8 cellular contexts compared by ENCODE assay signal in genomic region chr1:151251656-151252470, GRCh38. TPM values are rescaled to one million over a fixed set of nuclear protein-coding genes. Genes with fewer than 3 reads are reported as not detected.
DNase-seq lines count a peak whose midpoint lies in the region; ATAC-seq and TF ChIP-seq lines count a peak whose summit lies in the region.

No MANE protein-coding gene starts in this region.

- peak; percentile 81 for DNase-seq in LoVo (ENCODE audit: low spot score)
- DNase-seq in Peyer's patch: peak in 2 of 3 donors; percentile 86 to 91
- peak; percentile 32 for DNase-seq in activated T-helper 1 cell treated with Interleukin-2 at 50 U/mL for 16 hours (ENCODE audit: low read depth)
- peak; percentile 86 for DNase-seq in fibroblast of pulmonary artery (ENCODE audit: low read depth)
- peak; percentile 44 for DNase-seq in non-pigmented ciliary epithelial cell (ENCODE audit: low read depth)
- DNase-seq in thoracic aorta (ENCODE audit: low spot score): peak; percentile 46

- no peak for ATAC-seq in thoracic aorta (ENCODE audit: insufficient number of reproducible peaks, low FRiP score, low read depth)
- no peak for ATAC-seq in GM21528 (IDR thresholded peaks at IDR 0.05; ENCODE audit: low FRiP score, unreplicated experiment)

- H3K27me3 ChIP-seq in Peyer's patch (no peaks in the 10 kb centered on the region), thoracic aorta (replicated peaks; ENCODE audit: insufficient read depth) (no peaks in the 10 kb centered on the region)

- H3K27ac ChIP-seq in Peyer's patch (no peak overlapping the region), thoracic aorta (no peak overlapping the region)

- TF ChIP-seq CTCF in GM12801 (IDR thresholded peaks at IDR 0.05; ENCODE audit: extremely low read depth, insufficient read length) (peak; percentile 72), Peyer's patch (IDR thresholded peaks at IDR 0.05) (peak; percentile 64 to 92 (median 89)), fibroblast of pulmonary artery (IDR thresholded peaks at IDR 0.05; ENCODE audit: low read length, missing control alignments) (peak; percentile 93), thoracic aorta (IDR thresholded peaks at IDR 0.05) (peak; percentile 82)

- peaks cover 0 to 32% (median 0%) of the 10 kb centered on the region in 3 donors for H3K36me3 ChIP-seq in Peyer's patch
- peaks cover 13% of the 10 kb centered on the region for H3K36me3 ChIP-seq in thoracic aorta

- H3K4me3 ChIP-seq in Peyer's patch (no peak overlapping the region), fibroblast of pulmonary artery (replicated peaks; ENCODE audit: low read depth, low read length) (no peak overlapping the region), thoracic aorta (no peak overlapping the region)

- no peak for TF ChIP-seq POLR2A in Peyer's patch (IDR thresholded peaks at IDR 0.05)

- H3K4me1 ChIP-seq in Peyer's patch (peaks cover 0 to 12% (median 6%) of the 10 kb centered on the region in 4 donors), thoracic aorta (ENCODE audit: control insufficient read depth in 1 of 2, low read depth in 2 of 2) (peaks cover 9 to 11% of the 10 kb centered on the region in 2 donors)

- H3K9me3 ChIP-seq in Peyer's patch (no peaks in the 10 kb centered on the region), thoracic aorta (no peaks in the 10 kb centered on the region)

RNA-seq across cellular contexts. Expression of gene PSMD4, which starts 2.7 kb away (rescaled TPM):
- total RNA-seq in Peyer's patch (100 to 1,000 TPM in 2 of 4 donors, 10 to 100 TPM in 2; 84.6 to 153 (median 103) TPM), thoracic aorta (10 to 100 TPM; 79.1 to 87.6 TPM)

RNA-seq across cellular contexts. Expression of gene ZNF687, which starts 30.2 kb away (rescaled TPM):
- total RNA-seq in Peyer's patch (10 to 100 TPM; 30.5 to 53.5 (median 38.5) TPM), thoracic aorta (10 to 100 TPM; 22.7 to 32.2 TPM)

RNA-seq across cellular contexts. Expression of gene PIP5K1A, which starts 53.5 kb away (rescaled TPM):
- total RNA-seq in Peyer's patch (100 to 1,000 TPM in 2 of 4 donors, 10 to 100 TPM in 2; 54.5 to 118 (median 97.6) TPM), thoracic aorta (10 to 100 TPM; 49.7 to 97.6 TPM)

Comparison
In these comparisons a context has a peak if more than half of its experiments do, and no peak if none do; other contexts are left out.
1. DNase-seq: peak in every context shown above with its lines; median percentile 88 in Peyer's patch; 86 in fibroblast of pulmonary artery; 81 in LoVo; 46 in thoracic aorta; 44 in non-pigmented ciliary epithelial cell; 32 in activated T-helper 1 cell treated with Interleukin-2 at 50 U/mL for 16 hours.